Comparison of ENCODE assay signal across 1 cellular context in genomic region chr21:43703068-43703880, GRCh38.
TF ChIP-seq lines count a peak whose summit lies in the region.

No MANE protein-coding gene starts in this region.

TF ChIP-seq in HepG2, 621 proteins besides CTCF, POLR2A, EP300 and RAD21 (continued from another document and continues in another):
- 0 out of 2 replicates have a peak, but pooled peaks have one; percentile 40 for TF ChIP-seq ZNF280D (CRISPR knock-in tag; IDR thresholded peaks at IDR 0.05)
- TF ChIP-seq KLF16 (CRISPR knock-in tag; IDR thresholded peaks at IDR 0.05) = no peak
- no peak for TF ChIP-seq ZNF556 (CRISPR knock-in tag; IDR thresholded peaks at IDR 0.05; ENCODE audit: borderline replicate concordance)
- peak; percentile 78; the same call in 1 of the 2 replicates for TF ChIP-seq SIX1 (CRISPR knock-in tag; IDR thresholded peaks at IDR 0.05; ENCODE audit: borderline replicate concordance)
- TF ChIP-seq TEAD3 (CRISPR knock-in tag; optimal IDR thresholded peaks at IDR 0.05; ENCODE audit: borderline replicate concordance) = peak; percentile 69
- TF ChIP-seq MNT (IDR thresholded peaks at IDR 0.05) = no peak
- TF ChIP-seq E2F5 (CRISPR knock-in tag; conservative IDR thresholded peaks at IDR 0.05) = no peak
- peak; percentile 35 for TF ChIP-seq SALL1 (CRISPR knock-in tag; IDR thresholded peaks at IDR 0.05)
- no peak for TF ChIP-seq PRDM4 (CRISPR knock-in tag; IDR thresholded peaks at IDR 0.05; ENCODE audit: borderline replicate concordance)
- peak; percentile 74; the same call in 1 of the 2 replicates for TF ChIP-seq ZFP91 (CRISPR knock-in tag; IDR thresholded peaks at IDR 0.05; ENCODE audit: borderline replicate concordance)
- no peak for TF ChIP-seq TERF1 (CRISPR knock-in tag; IDR thresholded peaks at IDR 0.05)
- TF ChIP-seq ATM (IDR thresholded peaks at IDR 0.05; ENCODE audit: borderline replicate concordance) = no peak
- TF ChIP-seq ZSCAN22 (CRISPR knock-in tag; IDR thresholded peaks at IDR 0.05) = no peak
- peak; percentile 53 for TF ChIP-seq KMT2A (CRISPR knock-in tag; IDR thresholded peaks at IDR 0.05)
- TF ChIP-seq SNAPC2 (CRISPR knock-in tag; IDR thresholded peaks at IDR 0.05) = no peak
- peak; percentile 59 for TF ChIP-seq ZGPAT (CRISPR knock-in tag; IDR thresholded peaks at IDR 0.05)
- TF ChIP-seq CEBPZ (IDR thresholded peaks at IDR 0.05; ENCODE audit: low read length) = no peak
- TF ChIP-seq ZNF770 (CRISPR knock-in tag; IDR thresholded peaks at IDR 0.05) = peak; percentile 70
- TF ChIP-seq YY1 (IDR thresholded peaks at IDR 0.05; ENCODE audit: insufficient read depth, insufficient replicate concordance, low read depth, low read length) = peak; percentile 13
- no peak for TF ChIP-seq ZNF562 (CRISPR knock-in tag; IDR thresholded peaks at IDR 0.05; ENCODE audit: borderline replicate concordance)
- 0 out of 2 replicates have a peak, but pooled peaks have one; percentile 15 for TF ChIP-seq ZNF792 (CRISPR knock-in tag; IDR thresholded peaks at IDR 0.05)
- peak; percentile 57 for TF ChIP-seq SAP130 (CRISPR knock-in tag; IDR thresholded peaks at IDR 0.05; ENCODE audit: low read depth)
- TF ChIP-seq PBX2 (CRISPR knock-in tag; IDR thresholded peaks at IDR 0.05) = 0 out of 2 replicates have a peak, but pooled peaks have one; percentile 30
- 0 out of 2 replicates have a peak, but pooled peaks have one; percentile 12 for TF ChIP-seq FOSL2 (CRISPR knock-in tag; IDR thresholded peaks at IDR 0.05)
- 0 out of 2 replicates have a peak, but pooled peaks have one; percentile 39 for TF ChIP-seq ZBTB38 (CRISPR knock-in tag; IDR thresholded peaks at IDR 0.05)
- TF ChIP-seq SMC3 (IDR thresholded peaks at IDR 0.05; ENCODE audit: low read length) = no peak
- TF ChIP-seq ZBTB42 (CRISPR knock-in tag; IDR thresholded peaks at IDR 0.05) = peak; percentile 74; the same call in 1 of the 2 replicates
- TF ChIP-seq ZNF597 (CRISPR knock-in tag; IDR thresholded peaks at IDR 0.05) = no peak
- TF ChIP-seq ZNF256 (CRISPR knock-in tag; conservative IDR thresholded peaks at IDR 0.05) = no peak
- TF ChIP-seq MYC (CRISPR knock-in tag; IDR thresholded peaks at IDR 0.05; ENCODE audit: borderline replicate concordance) = peak; percentile 57; the same call in 1 of the 2 replicates
